Comparison of ENCODE assay signal across 8 cellular contexts in the genomic region with DNA sequence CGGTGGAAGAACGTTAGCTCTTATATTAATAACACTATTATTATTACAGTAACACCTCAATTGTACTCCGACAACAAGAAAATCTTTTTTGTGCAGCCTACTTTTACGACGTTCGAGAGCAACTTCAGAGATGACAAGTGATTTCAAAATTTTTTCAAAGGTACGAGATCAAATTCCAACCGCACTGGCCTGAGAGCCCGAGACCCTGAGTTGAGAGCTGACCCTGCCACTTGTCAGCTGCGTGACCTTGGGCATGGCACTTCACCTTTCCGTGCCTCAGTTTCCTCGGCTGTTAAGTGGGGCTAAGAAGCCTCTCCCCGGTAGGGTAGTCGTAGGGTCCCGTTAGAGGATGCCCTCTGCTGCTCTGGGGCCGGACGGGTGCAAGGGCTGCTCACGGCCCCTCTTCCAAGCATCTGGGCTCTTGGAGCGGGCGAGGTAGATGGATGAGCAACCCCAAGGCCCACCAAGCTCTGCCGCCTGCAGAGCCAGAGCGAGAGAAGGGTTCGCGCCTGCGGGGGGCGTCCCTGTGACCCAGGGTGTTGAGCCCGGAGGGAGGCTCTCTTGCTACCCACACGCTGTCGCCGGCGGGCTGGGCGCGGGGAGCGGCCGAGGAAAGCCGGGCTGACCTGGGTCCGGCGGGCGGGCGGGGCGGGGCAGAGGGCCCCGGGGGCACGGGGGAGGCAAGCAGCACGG. TPM values are rescaled to one million over a fixed set of nuclear protein-coding genes. Genes with fewer than 3 reads are reported as not detected.
DNase-seq lines count a peak whose midpoint lies in the region; ATAC-seq, FAIRE-seq and TF ChIP-seq lines count a peak whose summit lies in the region.

No MANE protein-coding gene starts in this region.

- H3K27me3 ChIP-seq in GM06990 (replicated peaks; ENCODE audit: control insufficient read depth, insufficient read depth, low read length) (no peaks in the 10 kb centered on the region), ascending aorta (no peaks in the 10 kb centered on the region)

- peak overlapping the region; percentile 77 to 82 for H3K9ac ChIP-seq in kidney (ENCODE audit: low read length in 2 of 2)

- FAIRE-seq in kidney (lab: Jason Lieb, UNC), result no peak

- no peak for DNase-seq in GM06990 (ENCODE audit: extremely low read depth, insufficient read length)
- DNase-seq in Kasumi-1 (lab: John Stamatoyannopoulos, UW), result peak; percentile 17 to 20
- no peak for DNase-seq in ascending aorta (ENCODE audit: low spot score in 2 of 2)
- peak; percentile 83 for DNase-seq in kidney
- DNase-seq in stimulated activated CD8-positive, alpha-beta memory T cell treated with anti-CD3 and anti-CD28 coated beads, Interleukin-7, amount 100 ng/mL, for 24 hours (ENCODE audit: low read depth), result peak; percentile 7
- no peak for DNase-seq in NCI-H2196 treated with DMSO at 0.1 percent for 48 hours (lab: John Stamatoyannopoulos, UW; ENCODE audit: unreplicated experiment)
- DNase-seq in AML-193 (lab: John Stamatoyannopoulos, UW), result no peak

- peak overlapping the region; percentile 80 for H3K4me3 ChIP-seq in GM06990 (replicated peaks; ENCODE audit: low read depth, low read length)
- H3K4me3 ChIP-seq in ascending aorta, result peak overlapping the region; percentile 97 to 100
- peak overlapping the region; percentile 86 to 89 for H3K4me3 ChIP-seq in kidney (ENCODE audit: low read length in 2 of 2)

- no peaks in the 10 kb centered on the region for H3K9me3 ChIP-seq in ascending aorta
- H3K9me3 ChIP-seq in kidney (ENCODE audit: control insufficient read depth in 1 of 2, low read length in 2 of 2), result no peaks in the 10 kb centered on the region

- intact Hi-C loops in ascending aorta (cut with DNase I), result loop anchor here (2.0 to 5.0 kb wide), 2 partner anchors 41 to 138 kb away; a partner anchor contains a TSS
- intact Hi-C loops in kidney (cut with DNase I), result no loop called here

- H3K36me3 ChIP-seq in GM06990 (ENCODE audit: control insufficient read depth, insufficient read depth, low read length) (no peaks in the 10 kb centered on the region), ascending aorta (no peaks in the 10 kb centered on the region), kidney (ENCODE audit: control insufficient read depth in 1 of 2, insufficient read depth in 2 of 2, low read length in 2 of 2) (no peaks in the 10 kb centered on the region)

- ATAC-seq in GM21515 (IDR thresholded peaks at IDR 0.05; ENCODE audit: unreplicated experiment), result peak; percentile 35

- no peak for TF ChIP-seq CTCF in GM06990 (IDR thresholded peaks at IDR 0.05; ENCODE audit: insufficient read depth, low read length, poor library complexity, severe bottlenecking)
- peak in 1 of 3 experiments; percentile 6 for TF ChIP-seq CTCF in ascending aorta (IDR thresholded peaks at IDR 0.05)
- no peak for TF ChIP-seq CTCF in kidney (IDR thresholded peaks at IDR 0.05; ENCODE audit: borderline replicate concordance, extremely low read depth, insufficient read depth)

- H3K27ac ChIP-seq in ascending aorta, result peak overlapping the region; percentile 84 to 89
- H3K27ac ChIP-seq in kidney (ENCODE audit: low read depth in 2 of 2, low read length in 2 of 2), result no peak overlapping the region

- H3K4me1 ChIP-seq in ascending aorta, result peaks cover 3 to 14% of the 10 kb centered on the region in 2 donors
- H3K4me1 ChIP-seq in kidney (ENCODE audit: control insufficient read depth in 1 of 2, insufficient read depth in 1 of 2, low read depth in 1 of 2, low read length in 2 of 2), result peaks cover 3 to 8% of the 10 kb centered on the region in 2 donors

RNA-seq across cellular contexts. Expression of a gene that starts 0.5 kb away (rescaled TPM):
- total RNA-seq in ascending aorta (36.9 TPM), kidney (25.3 TPM)
- polyA plus RNA-seq in kidney (ENCODE audit: insufficient read depth, low read depth, low replicate concordance), result 26.4 TPM

RNA-seq across cellular contexts. Expression of a gene that starts 28.2 kb away (rescaled TPM):
- total RNA-seq in ascending aorta (26.9 TPM), kidney (8.3 TPM)
- polyA plus RNA-seq in kidney (ENCODE audit: insufficient read depth, low read depth, low replicate concordance), result 6.0 TPM

Comparison
In these comparisons a context has a peak if more than half of its experiments do, and no peak if none do; other contexts are left out.
1. DNase-seq: peak in Kasumi-1 (2 of 2), kidney (single experiment) and stimulated activated CD8-positive, alpha-beta memory T cell treated with anti-CD3 and anti-CD28 coated beads, Interleukin-7, amount 100 ng/mL, for 24 hours (single experiment); none in GM06990 (single experiment), ascending aorta (0 of 2), NCI-H2196 treated with DMSO at 0.1 percent for 48 hours (single experiment) and AML-193 (0 of 2).
2. H3K27ac ChIP-seq: peak in ascending aorta (2 of 2); none in kidney (0 of 2).
3. Peak in every context shown above with its lines, with median percentiles within 50 percentile points of each other: H3K4me3 ChIP-seq.